In the genomic region with DNA sequence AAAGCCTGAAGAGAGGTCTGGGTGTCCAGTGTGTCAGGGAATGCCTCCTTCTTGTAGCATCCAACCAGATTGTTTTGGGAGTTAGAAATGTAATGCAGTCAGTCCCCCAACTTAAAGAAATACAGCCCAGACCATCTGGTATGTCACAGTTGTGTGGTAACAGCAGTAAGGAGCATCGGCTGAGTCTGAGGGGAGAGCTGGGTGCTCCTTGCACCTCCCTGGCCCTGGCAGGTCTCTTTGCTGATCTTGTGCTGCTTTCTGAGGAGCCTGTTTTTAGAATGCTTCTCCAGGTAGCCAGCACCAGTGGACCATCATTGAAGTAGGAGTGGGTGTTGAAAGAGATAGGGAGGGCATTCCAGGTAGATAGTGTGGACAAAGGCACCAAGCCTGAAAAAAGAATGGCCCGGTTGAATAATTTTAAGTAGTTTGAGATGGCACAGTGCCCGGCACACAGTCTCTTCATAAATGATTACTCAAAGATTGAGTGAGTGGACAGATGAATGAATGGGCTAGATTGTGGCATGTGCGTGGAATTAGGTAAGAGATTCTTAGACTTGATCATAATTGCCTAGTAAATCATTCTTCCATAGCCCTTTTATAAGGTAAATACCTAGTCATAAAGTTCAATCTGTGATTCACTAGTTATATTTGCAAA, we compare ENCODE assay signal across 11 cellular contexts. TPM values are rescaled to one million over a fixed set of nuclear protein-coding genes. Genes with fewer than 3 reads are reported as not detected.
DNase-seq lines count a peak whose midpoint lies in the region; FAIRE-seq and TF ChIP-seq lines count a peak whose summit lies in the region.
"Had no signal": no experiment of that assay in that cellular context is flagged by ENCODE, and none has a peak within 500 bp of the region (broad histone marks: within the 10 kb centered on the region; RNA-seq: fewer than 3 reads in every experiment).

No MANE protein-coding gene starts in this region.

- intact Hi-C loops in sigmoid colon (cut with DNase I), result no loop called here
- intact Hi-C loops in activated naive CD4-positive, alpha-beta T cell treated with anti-CD3 and anti-CD28 coated beads for 36 hours (cut with micrococcal nuclease), result no loop called here

- H3K4me2 ChIP-seq in osteoblast (ENCODE audit: insufficient read depth, low read length), result no peak overlapping the region

- H4K20me1 ChIP-seq in osteoblast (ENCODE audit: insufficient read depth, low read length), result peaks cover 78% of the 10 kb centered on the region

- H3K27ac ChIP-seq in osteoblast (ENCODE audit: low read depth, low read length) (peak overlapping the region; percentile 34), sigmoid colon (peak overlapping the region in 2 of 4 donors; percentile 75 to 77)
- H3K27ac ChIP-seq in CD8-positive, alpha-beta memory T cell (ENCODE audit: low read depth, low read length), result no peak overlapping the region

- no peaks in the 10 kb centered on the region for H3K36me3 Mint-ChIP-seq in CD8-positive, alpha-beta memory T cell
- H3K36me3 Mint-ChIP-seq in activated naive CD4-positive, alpha-beta T cell treated with anti-CD3 and anti-CD28 coated beads for 36 hours (ENCODE audit: low read depth), result no peaks in the 10 kb centered on the region

- no peak overlapping the region for H2AFZ ChIP-seq in osteoblast (ENCODE audit: low read length)

- H3K9me3 ChIP-seq in osteoblast (ENCODE audit: low read depth, low read length), result no peaks in the 10 kb centered on the region
- no peaks in the 10 kb centered on the region for H3K9me3 ChIP-seq in sigmoid colon
- no peaks in the 10 kb centered on the region for H3K9me3 ChIP-seq in CD8-positive, alpha-beta memory T cell (ENCODE audit: low read length)

- DNase-seq in DMS79 (lab: John Stamatoyannopoulos, UW) (peak; percentile 44), NAMALWA (ENCODE audit: low spot score) (peak; percentile 60), bronchial epithelial cell (ENCODE audit: low read depth) (peak; percentile 67), osteoblast (ENCODE audit: insufficient read length, low spot score, missing footprints) (peak; percentile 52), sigmoid colon (no peak), frontal cortex (ENCODE audit: low spot score in 2 of 2) (no peak)
- no peak for DNase-seq in CD8-positive, alpha-beta memory T cell
- DNase-seq in activated naive CD4-positive, alpha-beta T cell treated with anti-CD3 and anti-CD28 coated beads for 36 hours, result no peak
- DNase-seq: anterior cingulate cortex, GDM1, NCI-H2081 treated with DMSO at 0.1 percent for 48 hours had no signal

- H3K4me1 Mint-ChIP-seq in CD8-positive, alpha-beta memory T cell, result no peaks in the 10 kb centered on the region
- no peaks in the 10 kb centered on the region for H3K4me1 Mint-ChIP-seq in activated naive CD4-positive, alpha-beta T cell treated with anti-CD3 and anti-CD28 coated beads for 36 hours (ENCODE audit: low read depth)

- no peak overlapping the region for H3K4me3 Mint-ChIP-seq in CD8-positive, alpha-beta memory T cell
- no peak overlapping the region for H3K4me3 Mint-ChIP-seq in activated naive CD4-positive, alpha-beta T cell treated with anti-CD3 and anti-CD28 coated beads for 36 hours

- H3K4me1 ChIP-seq in osteoblast (ENCODE audit: insufficient read depth, low read length) (peaks cover 46% of the 10 kb centered on the region), sigmoid colon (peaks cover 0 to 63% (median 58%) of the 10 kb centered on the region in 4 donors)
- no peaks in the 10 kb centered on the region for H3K4me1 ChIP-seq in CD8-positive, alpha-beta memory T cell (ENCODE audit: insufficient read depth, low read length)

- CTCF ChIA-PET in CD8-positive, alpha-beta memory T cell (lab: Charles Lee), result no interaction called here
- CTCF ChIA-PET in activated naive CD4-positive, alpha-beta T cell treated with anti-CD3 and anti-CD28 coated beads for 36 hours (lab: Charles Lee), result no interaction called here

- no peak overlapping the region for H3K27ac Mint-ChIP-seq in CD8-positive, alpha-beta memory T cell
- H3K27ac Mint-ChIP-seq in activated naive CD4-positive, alpha-beta T cell treated with anti-CD3 and anti-CD28 coated beads for 36 hours, result no peak overlapping the region

- no peak for TF ChIP-seq EP300 in sigmoid colon (IDR thresholded peaks at IDR 0.05)

- H3K4me3 ChIP-seq in bronchial epithelial cell (ENCODE audit: low read depth, low read length) (no peak overlapping the region), osteoblast (ENCODE audit: insufficient read depth, low read length) (no peak overlapping the region), sigmoid colon (no peak overlapping the region)
- H3K4me3 ChIP-seq in CD8-positive, alpha-beta memory T cell (ENCODE audit: low read length), result no peak overlapping the region

- peaks cover 0 to 4% (median 0%) of the 10 kb centered on the region in 5 donors for H3K9me3 Mint-ChIP-seq in CD8-positive, alpha-beta memory T cell
- H3K9me3 Mint-ChIP-seq in activated naive CD4-positive, alpha-beta T cell treated with anti-CD3 and anti-CD28 coated beads for 36 hours, result peaks cover 3% of the 10 kb centered on the region

- H3K36me3 ChIP-seq in bronchial epithelial cell (ENCODE audit: control insufficient read depth, insufficient read depth, low read length), result peaks cover 2% of the 10 kb centered on the region
- peaks cover 2% of the 10 kb centered on the region for H3K36me3 ChIP-seq in osteoblast (ENCODE audit: insufficient read depth, low read length)
- H3K36me3 ChIP-seq in sigmoid colon, result no peaks in the 10 kb centered on the region
- no peaks in the 10 kb centered on the region for H3K36me3 ChIP-seq in CD8-positive, alpha-beta memory T cell (ENCODE audit: insufficient read depth, low read length)

- WGBS in sigmoid colon, 2 donors, result 21 to 67% methylated on average over 4 of the region's 4 CpGs

- peaks cover 99% of the 10 kb centered on the region for H3K79me2 ChIP-seq in osteoblast (ENCODE audit: insufficient read depth, low read length)

- TF ChIP-seq POLR2A in sigmoid colon (IDR thresholded peaks at IDR 0.05), result no peak

- H3K27me3 ChIP-seq in bronchial epithelial cell (ENCODE audit: control insufficient read depth, insufficient read depth, low read length), result no peaks in the 10 kb centered on the region
- no peaks in the 10 kb centered on the region for H3K27me3 ChIP-seq in osteoblast (ENCODE audit: insufficient read depth, low read length)
- no peaks in the 10 kb centered on the region for H3K27me3 ChIP-seq in sigmoid colon
- no peaks in the 10 kb centered on the region for H3K27me3 ChIP-seq in CD8-positive, alpha-beta memory T cell (ENCODE audit: insufficient read depth, low read length, poor library complexity, severe bottlenecking)

- TF ChIP-seq CTCF in bronchial epithelial cell (IDR thresholded peaks at IDR 0.05; ENCODE audit: insufficient read depth, low read length, severe bottlenecking) (no peak), osteoblast (IDR thresholded peaks at IDR 0.05; ENCODE audit: extremely low read depth, low read depth, low read length) (no peak), sigmoid colon (IDR thresholded peaks at IDR 0.05) (no peak)

- FAIRE-seq in bronchial epithelial cell (lab: Jason Lieb, UNC) (no peak), frontal cortex (lab: Jason Lieb, UNC) (no peak)

- peaks cover 0 to 11% of the 10 kb centered on the region in 2 donors for H3K27me3 Mint-ChIP-seq in CD8-positive, alpha-beta memory T cell
- H3K27me3 Mint-ChIP-seq in activated naive CD4-positive, alpha-beta T cell treated with anti-CD3 and anti-CD28 coated beads for 36 hours (ENCODE audit: low read depth), result peaks cover 11% of the 10 kb centered on the region

- POLR2A ChIA-PET in CD8-positive, alpha-beta memory T cell (lab: Charles Lee), result no interaction called here

RNA-seq across cellular contexts. Expression of gene LAMC1, which starts 46.5 kb away (rescaled TPM):
- 190 and 219 TPM in 2 replicates for total RNA-seq in bronchial epithelial cell
- total RNA-seq in osteoblast, result 903 and 966 TPM in 2 replicates
- 100 to 1,000 TPM; 269 to 542 (median 281) TPM for total RNA-seq in sigmoid colon
- 10 to 100 TPM in 2 of 3 donors, 1 to 10 TPM in 1; 3.5 to 28.9 (median 18.0) TPM for polyA plus RNA-seq in sigmoid colon
- under 1 TPM; 0.33 to 0.58 TPM for total RNA-seq in CD8-positive, alpha-beta memory T cell
- not detected for polyA plus RNA-seq in CD8-positive, alpha-beta memory T cell
- total RNA-seq in activated naive CD4-positive, alpha-beta T cell treated with anti-CD3 and anti-CD28 coated beads for 36 hours, result under 1 TPM in 1 of 2 experiments, not detected in 1; 0.10 TPM
- 29.3 TPM for total RNA-seq in frontal cortex

Comparison
In these comparisons a context has a peak if more than half of its experiments do, and no peak if none do; other contexts are left out.
1. DNase-seq: peak in DMS79 (single experiment), NAMALWA (single experiment), bronchial epithelial cell (single experiment) and osteoblast (single experiment); none in sigmoid colon (single experiment), CD8-positive, alpha-beta memory T cell (0 of 5), activated naive CD4-positive, alpha-beta T cell treated with anti-CD3 and anti-CD28 coated beads for 36 hours (single experiment) and frontal cortex (0 of 2).
2. RNA of gene LAMC1, which starts 46.5 kb away (total RNA-seq): 903 to 966 TPM in osteoblast, 269 to 542 TPM in sigmoid colon, 190 to 219 TPM in bronchial epithelial cell and 29.3 TPM in frontal cortex (single experiment); 0.33 to 0.58 TPM in CD8-positive, alpha-beta memory T cell and 0.10 TPM in activated naive CD4-positive, alpha-beta T cell treated with anti-CD3 and anti-CD28 coated beads for 36 hours; every median in the first group is over 10 times any median in the second.